ENCODE assay signal across 6 cellular contexts in genomic region chr1:55746710-55747109, GRCh38.
"Had no signal": no experiment of that assay in that cellular context is flagged by ENCODE, and none has a peak within 500 bp of the region (broad histone marks: within the 10 kb centered on the region; RNA-seq: fewer than 3 reads in every experiment).

No MANE protein-coding gene starts in this region.

- H3K9me3 Mint-ChIP-seq: GM23338, HFFc6 had no signal

- H3K4me3 ChIP-seq: GM23338 had no signal

- H3K4me3 Mint-ChIP-seq: GM23338, H9, HFFc6, IgD-negative memory B cell had no signal

- H3K27ac Mint-ChIP-seq: GM23338, H9, HFFc6, IgD-negative memory B cell had no signal

- ATAC-seq: GM23338 had no signal

- H3K4me1 Mint-ChIP-seq: IgD-negative memory B cell had no signal

- H3K36me3 Mint-ChIP-seq: IgD-negative memory B cell had no signal

- DNase-seq: H9, HCEC 1CT, HFFc6, KG1 had no signal
